In genomic region chr4:152458801-152459302, GRCh38 we compare ENCODE assay signal across 9 cellular contexts.
DNase-seq lines count a peak whose midpoint lies in the region; ATAC-seq lines count a peak whose summit lies in the region.
"Had no signal": no experiment of that assay in that cellular context is flagged by ENCODE, and none has a peak within 500 bp of the region (broad histone marks: within the 10 kb centered on the region; RNA-seq: fewer than 3 reads in every experiment).

No MANE protein-coding gene starts in this region.

- DNase-seq in EH (ENCODE audit: low read depth) (peak; percentile 15), NOMO-1 (lab: John Stamatoyannopoulos, UW; ENCODE audit: unreplicated experiment in 2 of 2) (peak; percentile 4 to 57), iris pigment epithelial cell (ENCODE audit: low read depth) (peak; percentile 67), activated gamma-delta T cell treated with Interleukin-2 at 50 U/mL for 16 hours (no peak), SJCRH30 (no peak)
- DNase-seq: NCI-H748 treated with DMSO at 0.1 percent for 48 hours had no signal

- no peak overlapping the region for H3K27ac ChIP-seq in SJCRH30

- no peak overlapping the region for H3K4me3 ChIP-seq in SJCRH30

- ATAC-seq in GM21723 (IDR thresholded peaks at IDR 0.05; ENCODE audit: unreplicated experiment), result peak; percentile 40
- no peak for ATAC-seq in GM21528 (IDR thresholded peaks at IDR 0.05; ENCODE audit: low FRiP score, unreplicated experiment)
- no peak for ATAC-seq in HG03571 (IDR thresholded peaks at IDR 0.05; ENCODE audit: unreplicated experiment)

- H3K36me3 ChIP-seq in SJCRH30, result no peaks in the 10 kb centered on the region

- H3K9me3 ChIP-seq in SJCRH30 (replicated peaks), result no peaks in the 10 kb centered on the region

- H3K4me1 ChIP-seq in SJCRH30, result peaks cover 8% of the 10 kb centered on the region

- H3K27me3 ChIP-seq in SJCRH30, result no peaks in the 10 kb centered on the region

Comparison
In these comparisons a context has a peak if more than half of its experiments do, and no peak if none do; other contexts are left out.
1. DNase-seq: peak in EH (single experiment), NOMO-1 (2 of 2) and iris pigment epithelial cell (single experiment); none in activated gamma-delta T cell treated with Interleukin-2 at 50 U/mL for 16 hours (single experiment) and SJCRH30 (0 of 2).